ENCODE assay signal across 16 cellular contexts in genomic region chr6:14671261-14671681, GRCh38.
DNase-seq lines count a peak whose midpoint lies in the region; ATAC-seq, FAIRE-seq and TF ChIP-seq lines count a peak whose summit lies in the region.
"Had no signal": no experiment of that assay in that cellular context is flagged by ENCODE, and none has a peak within 500 bp of the region (broad histone marks: within the 10 kb centered on the region; RNA-seq: fewer than 3 reads in every experiment).

No MANE protein-coding gene starts in this region.

- POLR2A ChIA-PET in AG04450 (lab: Yijun Ruan, JAX) (no interaction called here), IMR-90 (lab: Charles Lee; ENCODE audit: unreplicated experiment) (no interaction called here), K562 (lab: Yijun Ruan, JAX) (interaction anchor here (0.6 to 0.9 kb wide), 2 partner anchors 10 to 466 kb away, joined by 3 to 5 read pairs; no protein-coding TSS in a partner anchor)

- no peak overlapping the region; the same call in 2 of the 3 replicates for H2BK15ac ChIP-seq in IMR-90 (ENCODE audit: low read depth, low read length)

- no peak overlapping the region for H3K23ac ChIP-seq in IMR-90 (ENCODE audit: low read depth, low read length)

- intact Hi-C loops in IMR-90 (cut with micrococcal nuclease) (no loop called here), K562 (cut with micrococcal nuclease) (no loop called here)

- no peaks in the 10 kb centered on the region for H3K79me2 ChIP-seq in K562 (ENCODE audit: control insufficient read depth, insufficient read depth, low read length)

- H3K56ac ChIP-seq in IMR-90 (ENCODE audit: extremely low read depth, insufficient read depth, low read length): no peak overlapping the region

- peak overlapping the region; percentile 4; the same call in 1 of the 2 replicates for H3K4ac ChIP-seq in IMR-90 (ENCODE audit: low read depth, low read length)

- H3K27me3 ChIP-seq in AG04450 (ENCODE audit: control insufficient read depth, insufficient read depth, low read length) (no peaks in the 10 kb centered on the region), IMR-90 (ENCODE audit: control insufficient read depth, insufficient read depth, low read length) (no peaks in the 10 kb centered on the region), K562 (ENCODE audit: control insufficient read depth in 2 of 2, insufficient read depth in 2 of 2, low read length in 2 of 2) (no peaks in the 10 kb centered on the region)
- H3K27me3 ChIP-seq: transverse colon had no signal

- H3K4me2 ChIP-seq in IMR-90 (ENCODE audit: low read depth, low read length) (no peak overlapping the region), K562 (ENCODE audit: insufficient read depth, low read length) (no peak overlapping the region)

- in situ Hi-C loops in IMR-90 (cut with MboI; ENCODE audit: low sequenced_read_pairs) (no loop called here), K562 (cut with MboI) (no loop called here)

- no peaks in the 10 kb centered on the region for H3K79me1 ChIP-seq in IMR-90 (ENCODE audit: low read depth in 1 of 2, low read length in 2 of 2)

- H4K91ac ChIP-seq in IMR-90 (ENCODE audit: insufficient read depth, low read depth, low read length): no peak overlapping the region

- TF ChIP-seq RAD21 in IMR-90 (IDR thresholded peaks at IDR 0.05; ENCODE audit: low read length) (no peak), K562 (CRISPR knock-in tag; conservative IDR thresholded peaks at IDR 0.05 in 1 of 2, IDR thresholded peaks at IDR 0.05 in 1 of 2) (no peak)

- no peak overlapping the region for H3K4me3 ChIP-seq in AG04450 (ENCODE audit: low read depth, low read length)
- H3K4me3 ChIP-seq in IMR-90 (ENCODE audit: insufficient read depth, low read depth, low read length): no peak overlapping the region
- no peak overlapping the region for H3K4me3 ChIP-seq in K562
- H3K4me3 ChIP-seq: transverse colon had no signal

- CTCF ChIA-PET in AG04450 (lab: Charles Lee): no interaction called here
- CTCF ChIA-PET in IMR-90 (lab: Yijun Ruan, JAX): interaction anchor here (0.6 to 2.2 kb wide), 3 partner anchors 10 to 27 kb away, joined by 3 to 6 read pairs (median 4); no protein-coding TSS in a partner anchor
- CTCF ChIA-PET in K562 (lab: Yijun Ruan, JAX; ENCODE audit: low intra/inter-chr PET ratio): no interaction called here

- H3K27ac ChIP-seq in AG04450 (ENCODE audit: low read depth, low read length) (peak overlapping the region; percentile 39), IMR-90 (ENCODE audit: insufficient read depth, low read length) (no peak overlapping the region), K562 (ENCODE audit: extremely low read depth, low read depth, low read length) (no peak overlapping the region)
- H3K27ac ChIP-seq: transverse colon had no signal

- no peaks in the 10 kb centered on the region; the same call in 1 of the 2 replicates for H3K9me3 ChIP-seq in AG04450 (ENCODE audit: control insufficient read depth, insufficient read depth, low read length)
- no peaks in the 10 kb centered on the region for H3K9me3 ChIP-seq in IMR-90 (ENCODE audit: control insufficient read depth, insufficient read depth, low read length)
- H3K9me3 ChIP-seq in K562 (replicated peaks; ENCODE audit: control insufficient read depth, insufficient read depth, low read depth, low read length): no peaks in the 10 kb centered on the region
- H3K9me3 ChIP-seq: transverse colon had no signal

- no peak overlapping the region for H3K9ac ChIP-seq in IMR-90 (ENCODE audit: low read depth, low read length)
- no peak overlapping the region for H3K9ac ChIP-seq in K562 (ENCODE audit: insufficient read depth in 1 of 2, low read depth in 2 of 2, low read length in 2 of 2)

- peak; percentile 63 for DNase-seq in AG04450 (ENCODE audit: low read depth, low spot score)
- peak; percentile 89 for DNase-seq in IMR-90
- no peak for DNase-seq in K562 (ENCODE audit: extremely low read depth in 1 of 4, low spot score in 3 of 4)
- DNase-seq in left kidney (ENCODE audit: low read depth, low spot score): peak; percentile 58
- no peak for DNase-seq in 8988T
- no peak for DNase-seq in NCI-H748 treated with DMSO at 0.1 percent for 48 hours (lab: John Stamatoyannopoulos, UW)
- DNase-seq in HPDE6-E6E7 (ENCODE audit: extremely low spot score): no peak
- DNase-seq: activated CD4-positive, alpha-beta T cell treated with anti-CD3 and anti-CD28 coated beads for 1 hour; activated naive CD4-positive, alpha-beta T cell treated with Interleukin-2 at 50 U/mL for 16 hours; CD4-positive, alpha-beta T cell; left colon; occipital lobe; SHP77; transverse colon had no signal

- FAIRE-seq in K562 (lab: Jason Lieb, UNC): no peak
- FAIRE-seq: endometrium had no signal

- ATAC-seq in IMR-90 (ENCODE audit: low read depth): peak; percentile 59
- ATAC-seq in K562: no peak
- no peak for ATAC-seq in GM18861 (IDR thresholded peaks at IDR 0.05; ENCODE audit: unreplicated experiment)
- ATAC-seq: left colon had no signal

- H3K36me3 ChIP-seq in IMR-90 (ENCODE audit: control insufficient read depth, insufficient read depth, low read length): no peaks in the 10 kb centered on the region
- H3K36me3 ChIP-seq in K562 (ENCODE audit: control insufficient read depth, insufficient read depth, low read length): no peaks in the 10 kb centered on the region
- H3K36me3 ChIP-seq: transverse colon had no signal

- H2BK120ac ChIP-seq in IMR-90 (ENCODE audit: low read depth, low read length): no peak overlapping the region

- H4K20me1 ChIP-seq in IMR-90 (ENCODE audit: insufficient read depth, low read length) (no peaks in the 10 kb centered on the region), K562 (replicated peaks; ENCODE audit: control insufficient read depth, insufficient read depth, low read length) (no peaks in the 10 kb centered on the region)

- H3K18ac ChIP-seq in IMR-90 (ENCODE audit: low read depth, low read length): no peak overlapping the region

- H3K4me1 ChIP-seq in IMR-90 (ENCODE audit: control insufficient read depth, insufficient read depth, low read length) (peaks cover 15% of the 10 kb centered on the region), K562 (replicated peaks in 1 of 2; ENCODE audit: control insufficient read depth in 2 of 2, insufficient read depth in 2 of 2, low read length in 2 of 2) (peaks cover 0 to 5% of the 10 kb centered on the region in 2 experiments; a peak in 2 of 5 replicates)
- H3K4me1 ChIP-seq: transverse colon had no signal

- H3K9me1 ChIP-seq in IMR-90 (ENCODE audit: insufficient read depth, low read length) (peaks cover 10% of the 10 kb centered on the region), K562 (ENCODE audit: control insufficient read depth, insufficient read depth, low read length) (no peaks in the 10 kb centered on the region)

- no peak for TF ChIP-seq CTCF in AG04450 (IDR thresholded peaks at IDR 0.05; ENCODE audit: low read depth, low read length)
- no peak for TF ChIP-seq CTCF in IMR-90 (conservative IDR thresholded peaks at IDR 0.05; ENCODE audit: low read depth, low read length)
- TF ChIP-seq CTCF in K562 (IDR thresholded peaks at IDR 0.05 in 2 of 3, conservative IDR thresholded peaks at IDR 0.05 in 1 of 3; ENCODE audit: insufficient read depth in 2 of 3, low read depth in 1 of 3, low read length in 3 of 3): no peak

- no peak overlapping the region for H4K8ac ChIP-seq in IMR-90 (ENCODE audit: low read depth in 2 of 2, low read length in 2 of 2)

- TF ChIP-seq POLR2A in IMR-90 (IDR thresholded peaks at IDR 0.05; ENCODE audit: low read depth, low read length): no peak
- no peak for TF ChIP-seq POLR2A in K562 (conservative IDR thresholded peaks at IDR 0.05)

- H3K14ac ChIP-seq in IMR-90 (replicated peaks; ENCODE audit: low read depth, low read length): no peak overlapping the region

- dilution Hi-C loops in IMR-90 (cut with HindIII; ENCODE audit: low sequenced_read_pairs, unreplicated experiment): no loop called here

- no peak for TF ChIP-seq EP300 in K562 (IDR thresholded peaks at IDR 0.05; ENCODE audit: low read length)

- peak overlapping the region; percentile 11; the same call in 1 of the 2 replicates for H2BK20ac ChIP-seq in IMR-90 (ENCODE audit: low read depth, low read length)

- H2AK5ac ChIP-seq in IMR-90 (ENCODE audit: low read depth, low read length): 0 out of 2 replicates have a peak overlapping the region, but pooled peaks have one; percentile 18

- H2AFZ ChIP-seq in IMR-90 (replicated peaks; ENCODE audit: low read length, poor library complexity) (no peak overlapping the region), K562 (ENCODE audit: low read depth, low read length) (no peak overlapping the region)

- WGBS in IMR-90 (ENCODE audit: extremely low coverage in 2 of 2, insufficient read length in 1 of 2), 2 experiments: no CpG with 5 or more reads among the region's 1 CpG
- 0% methylated on average over 1 of the region's 1 CpG for WGBS in K562 (ENCODE audit: insufficient coverage, low coverage, missing lambda C conversion rate)

- BruUV-seq in IMR-90 (replicated peaks; lab: Mats Ljungman, UMichigan): no TSS peak
- BruUV-seq in K562 (replicated peaks; lab: Mats Ljungman, UMichigan): no TSS peak

- no peak overlapping the region for H2BK5ac ChIP-seq in IMR-90 (ENCODE audit: low read depth, low read length, poor library complexity, severe bottlenecking)

- no peak overlapping the region for H2AK9ac ChIP-seq in IMR-90 (replicated peaks; ENCODE audit: low read depth, low read length, poor library complexity)

- no peak overlapping the region for H4K5ac ChIP-seq in IMR-90 (ENCODE audit: low read depth, low read length)

TF ChIP-seq in IMR-90, 13 proteins besides CTCF, POLR2A, EP300 and RAD21 (continues in another document):
- TF ChIP-seq FOS (IDR thresholded peaks at IDR 0.05; ENCODE audit: low read depth, low read length): no peak
- TF ChIP-seq NFE2L2 (IDR thresholded peaks at IDR 0.05; ENCODE audit: low read depth, low read length): no peak
- no peak for TF ChIP-seq RCOR1 (IDR thresholded peaks at IDR 0.05; ENCODE audit: insufficient replicate concordance, low read length)
- TF ChIP-seq MAZ (IDR thresholded peaks at IDR 0.05; ENCODE audit: borderline replicate concordance, low read depth, low read length): no peak
- TF ChIP-seq CHD1 (IDR thresholded peaks at IDR 0.05; ENCODE audit: low read depth, low read length): no peak

Comparison
In these comparisons a context has a peak if more than half of its experiments do, and no peak if none do; other contexts are left out.
1. DNase-seq: peak in AG04450 (single experiment), IMR-90 (single experiment) and left kidney (single experiment); none in K562 (0 of 4), 8988T (single experiment), NCI-H748 treated with DMSO at 0.1 percent for 48 hours (single experiment) and HPDE6-E6E7 (single experiment).